ENCODE assay signal across 1 cellular context in genomic region chr16:84765606-84766580, GRCh38.
TF ChIP-seq lines count a peak whose summit lies in the region.

No MANE protein-coding gene starts in this region.

TF ChIP-seq in H1, 55 proteins besides CTCF, POLR2A, EP300 and RAD21:
- TF ChIP-seq KDM5A (IDR thresholded peaks at IDR 0.05; ENCODE audit: low read length) (no peak), POLR2AphosphoS5 (IDR thresholded peaks at IDR 0.05; ENCODE audit: low read depth, low read length) (no peak), GTF2F1 (IDR thresholded peaks at IDR 0.05; ENCODE audit: borderline replicate concordance, low read depth, low read length) (no peak), FOSL1 (IDR thresholded peaks at IDR 0.05; ENCODE audit: insufficient read depth, low read depth, low read length) (no peak), USF2 (IDR thresholded peaks at IDR 0.05; ENCODE audit: low read length) (no peak), TBP (IDR thresholded peaks at IDR 0.05; ENCODE audit: low read depth, low read length) (no peak), SIX5 (IDR thresholded peaks at IDR 0.05; ENCODE audit: low read depth, low read length) (no peak)
